In the genomic region with DNA sequence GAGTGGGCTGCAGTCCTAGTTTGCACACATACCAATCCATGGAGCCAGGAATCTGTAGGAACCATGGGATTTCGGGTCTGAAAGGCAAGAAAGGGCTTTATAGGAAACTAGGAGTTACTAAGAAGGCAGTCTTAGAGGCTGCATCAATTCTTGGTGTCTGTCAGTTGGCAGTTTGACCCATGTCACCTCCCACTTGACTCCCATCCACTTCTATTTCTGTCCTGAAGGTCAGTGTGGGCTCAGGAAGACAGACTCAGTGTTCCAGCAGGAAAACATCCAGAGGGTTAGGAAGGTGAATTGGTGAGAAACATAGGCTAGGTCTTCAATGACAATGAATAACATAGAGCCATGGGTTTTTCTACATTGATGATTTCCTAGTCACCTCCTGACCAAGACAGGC, we compare ENCODE assay signal across 9 cellular contexts. TPM values are rescaled to one million over a fixed set of nuclear protein-coding genes. Genes with fewer than 3 reads are reported as not detected.
"Had no signal": no experiment of that assay in that cellular context is flagged by ENCODE, and none has a peak within 500 bp of the region (broad histone marks: within the 10 kb centered on the region; RNA-seq: fewer than 3 reads in every experiment).

No MANE protein-coding gene starts in this region.

- ATAC-seq: HepG2, K562 had no signal

- H3K4me3 ChIP-seq: K562 had no signal

- DNase-seq: IMR-90, KBM-7 had no signal

- FAIRE-seq: HepG2, HTR-8/SVneo, K562 had no signal

- H3K27ac ChIP-seq: HL-60 had no signal

RNA-seq across cellular contexts. Expression of a gene that starts 4.0 kb away (rescaled TPM):
- total RNA-seq: HepG2, HT-29, HT1080, IMR-90, K562 had no signal
- polyA plus RNA-seq: HepG2, IgD-negative memory B cell, IMR-90, K562 had no signal
